In genomic region chr6:85449818-85450577, GRCh38 we compare ENCODE assay signal across 8 cellular contexts. TPM values are rescaled to one million over a fixed set of nuclear protein-coding genes. Genes with fewer than 3 reads are reported as not detected.
A peak's percentile ranks its signal among the peaks of the same experiment; 100 is the strongest.
DNase-seq lines count a peak whose midpoint lies in the region; ATAC-seq, FAIRE-seq and TF ChIP-seq lines count a peak whose summit lies in the region.

Gene NT5E (plus strand): TSS chr6:85450083. CDS start chr6:85450140, 57 bp downstream.

- H3K4me2 ChIP-seq in astrocyte (ENCODE audit: low read length) = peak within 1 kb of the TSS; percentile 93

- peaks cover 3% of the 10 kb centered on the region for H3K27me3 Mint-ChIP-seq in astrocyte (ENCODE audit: low read depth, unreplicated experiment)

- peak within 1 kb of the TSS; percentile 88 for H3K27ac ChIP-seq in astrocyte (ENCODE audit: low read depth, low read length)

- peak within 1 kb of the TSS; percentile 79 for H2AFZ ChIP-seq in astrocyte (ENCODE audit: low read depth, low read length)

- peaks cover 25% of the 10 kb centered on the region for H3K4me1 Mint-ChIP-seq in astrocyte (ENCODE audit: low read depth, unreplicated experiment)

- no peak for FAIRE-seq in RCC 7860 (lab: Jason Lieb, UNC)
- FAIRE-seq in astrocyte (lab: Jason Lieb, UNC) = no peak

- ATAC-seq in GM18867 (IDR thresholded peaks at IDR 0.05; ENCODE audit: unreplicated experiment) (peak; percentile 89), HG03045 (IDR thresholded peaks at IDR 0.05; ENCODE audit: unreplicated experiment) (peak; percentile 92)

- H3K79me2 ChIP-seq in astrocyte (ENCODE audit: insufficient read depth, low read length) = peaks cover 71% of the 10 kb centered on the region

- no peaks in the 10 kb centered on the region for H3K9me3 Mint-ChIP-seq in astrocyte (ENCODE audit: unreplicated experiment)

- peak; percentile 87 for DNase-seq in AG08395 (ENCODE audit: low spot score)
- peak; percentile 67 for DNase-seq in RCC 7860 (ENCODE audit: low spot score)
- DNase-seq in astrocyte (ENCODE audit: low read depth) = peak; percentile 61
- peak; percentile 68 for DNase-seq in hepatic stellate cell (ENCODE audit: low spot score)
- no peak for DNase-seq in pulmonary artery endothelial cell (ENCODE audit: low read depth, low spot score)
- DNase-seq in epidermal melanocyte (ENCODE audit: insufficient read length, low spot score) = no peak

- H3K36me3 Mint-ChIP-seq in astrocyte (ENCODE audit: low read depth, unreplicated experiment) = peaks cover 6% of the 10 kb centered on the region

- peaks cover 3% of the 10 kb centered on the region for H3K36me3 ChIP-seq in astrocyte (ENCODE audit: insufficient read depth, low read length)

- no peaks in the 10 kb centered on the region for H3K27me3 ChIP-seq in astrocyte (ENCODE audit: insufficient read depth, low read length)

- peak within 1 kb of the TSS; percentile 93 for H3K27ac Mint-ChIP-seq in astrocyte (ENCODE audit: unreplicated experiment)

- no peak for TF ChIP-seq CTCF in astrocyte (IDR thresholded peaks at IDR 0.05; ENCODE audit: insufficient read depth, low read depth, low read length)

- peak within 1 kb of the TSS; percentile 89 for H3K4me3 ChIP-seq in astrocyte (ENCODE audit: insufficient read depth, low read depth, low read length)

- H3K9me3 ChIP-seq in astrocyte (ENCODE audit: insufficient read depth, low read depth, low read length) = no peaks in the 10 kb centered on the region

- H3K9ac ChIP-seq in astrocyte (ENCODE audit: low read length) = peak within 1 kb of the TSS; percentile 94

- peaks cover 34% of the 10 kb centered on the region for H3K4me1 ChIP-seq in astrocyte (ENCODE audit: insufficient read depth, low read length)

- H4K20me1 ChIP-seq in astrocyte (ENCODE audit: insufficient read depth, low read length) = peaks cover 32% of the 10 kb centered on the region

- H3K4me3 Mint-ChIP-seq in astrocyte (ENCODE audit: unreplicated experiment) = peak within 1 kb of the TSS; percentile 99

RNA-seq across cellular contexts. Expression of gene NT5E, which starts in this region (rescaled TPM):
- total RNA-seq in astrocyte (76.1 and 77.4 TPM in 2 replicates), pulmonary artery endothelial cell (187 and 223 TPM in 2 replicates)

Comparison
In these comparisons a context has a peak if more than half of its experiments do, and no peak if none do; other contexts are left out.
1. DNase-seq: peak in AG08395 (single experiment), RCC 7860 (single experiment), astrocyte (single experiment) and hepatic stellate cell (single experiment); none in pulmonary artery endothelial cell (single experiment) and epidermal melanocyte (single experiment).